8 cellular contexts compared by ENCODE assay signal in genomic region chr7:148883233-148884048, GRCh38. TPM values are rescaled to one million over a fixed set of nuclear protein-coding genes. Genes with fewer than 3 reads are reported as not detected.
DNase-seq lines count a peak whose midpoint lies in the region; ATAC-seq and TF ChIP-seq lines count a peak whose summit lies in the region.

No MANE protein-coding gene starts in this region.

- peak overlapping the region; percentile 84 for H4K12ac ChIP-seq in trophoblast cell (ENCODE audit: low read depth, low read length)

- ATAC-seq in HG03045 (IDR thresholded peaks at IDR 0.05; ENCODE audit: unreplicated experiment): peak; percentile 30

- H2AK5ac ChIP-seq in trophoblast cell (ENCODE audit: low read length): peak overlapping the region; percentile 7

- no peak for TF ChIP-seq CTCF in cardiac muscle cell (IDR thresholded peaks at IDR 0.05; ENCODE audit: low read depth, low read length)
- no peak for TF ChIP-seq CTCF in type B pancreatic cell (conservative IDR thresholded peaks at IDR 0.05)

- H3K4me2 ChIP-seq in trophoblast cell (ENCODE audit: low read length): peak overlapping the region; percentile 99

- H3K4me3 ChIP-seq in cardiac muscle cell: peak overlapping the region; percentile 100
- peak overlapping the region; percentile 94 for H3K4me3 ChIP-seq in trophoblast cell (ENCODE audit: low read depth, low read length)

- peaks cover 37% of the 10 kb centered on the region for H3K4me1 Mint-ChIP-seq in activated naive CD4-positive, alpha-beta T cell treated with anti-CD3 and anti-CD28 coated beads for 36 hours (ENCODE audit: low read depth)
- H3K4me1 Mint-ChIP-seq in type B pancreatic cell (ENCODE audit: unreplicated experiment): peaks cover 10% of the 10 kb centered on the region

- peak overlapping the region; percentile 76 for H4K91ac ChIP-seq in trophoblast cell (ENCODE audit: low read depth, low read length)

- peak overlapping the region; percentile 93 for H2AFZ ChIP-seq in trophoblast cell (ENCODE audit: insufficient read depth, low read length, poor library complexity)

- peak overlapping the region; percentile 85 for H3K27ac ChIP-seq in cardiac muscle cell
- H3K27ac ChIP-seq in trophoblast cell (ENCODE audit: low read depth, low read length): peak overlapping the region; percentile 61

- H3K4me1 ChIP-seq in cardiac muscle cell (ENCODE audit: low read depth): peaks cover 3% of the 10 kb centered on the region
- H3K4me1 ChIP-seq in trophoblast cell (ENCODE audit: control insufficient read depth in 1 of 2, insufficient read depth in 2 of 2, low read length in 2 of 2): peaks cover 0 to 2% of the 10 kb centered on the region in 2 experiments

- H3K27ac Mint-ChIP-seq in activated naive CD4-positive, alpha-beta T cell treated with anti-CD3 and anti-CD28 coated beads for 36 hours: peak overlapping the region; percentile 93
- peak overlapping the region; percentile 95 for H3K27ac Mint-ChIP-seq in type B pancreatic cell

- H3K79me2 ChIP-seq in trophoblast cell (ENCODE audit: control insufficient read depth, insufficient read depth, low read length, poor library complexity): peaks cover 16% of the 10 kb centered on the region

- H3K4me3 Mint-ChIP-seq in activated naive CD4-positive, alpha-beta T cell treated with anti-CD3 and anti-CD28 coated beads for 36 hours: peak overlapping the region; percentile 81
- peak overlapping the region; percentile 99 for H3K4me3 Mint-ChIP-seq in type B pancreatic cell

- H2BK12ac ChIP-seq in trophoblast cell (ENCODE audit: low read length): no peak overlapping the region

- intact Hi-C loops in activated naive CD4-positive, alpha-beta T cell treated with anti-CD3 and anti-CD28 coated beads for 36 hours (cut with micrococcal nuclease): loop anchor here (1.0 to 2.0 kb wide), 13 partner anchors 19 to 376 kb away; partner anchors contain the start of genes CUL1, PDIA4, ZNF425 and ZNF786

- no peaks in the 10 kb centered on the region for H3K9me3 Mint-ChIP-seq in activated naive CD4-positive, alpha-beta T cell treated with anti-CD3 and anti-CD28 coated beads for 36 hours
- H3K9me3 Mint-ChIP-seq in type B pancreatic cell: no peaks in the 10 kb centered on the region

- H3K27me3 ChIP-seq in cardiac muscle cell (no peaks in the 10 kb centered on the region), trophoblast cell (ENCODE audit: insufficient read depth, low read length) (no peaks in the 10 kb centered on the region)

- H3K9ac ChIP-seq in trophoblast cell (ENCODE audit: low read length): peak overlapping the region; percentile 92

- peaks cover 16% of the 10 kb centered on the region for H3K79me1 ChIP-seq in trophoblast cell (ENCODE audit: low read length)

- H4K8ac ChIP-seq in trophoblast cell (ENCODE audit: low read depth, low read length): peak overlapping the region; percentile 71

- H2BK5ac ChIP-seq in trophoblast cell (ENCODE audit: low read depth, low read length, poor library complexity): peak overlapping the region; percentile 57

- H3K27me3 Mint-ChIP-seq in activated naive CD4-positive, alpha-beta T cell treated with anti-CD3 and anti-CD28 coated beads for 36 hours (ENCODE audit: low read depth): no peaks in the 10 kb centered on the region
- no peaks in the 10 kb centered on the region for H3K27me3 Mint-ChIP-seq in type B pancreatic cell

- peak overlapping the region; percentile 98 for H3K4ac ChIP-seq in trophoblast cell (ENCODE audit: low read depth, low read length)

- peak; percentile 5 for DNase-seq in NOMO-1 treated with DMSO at 0.1 percent for 48 hours (lab: John Stamatoyannopoulos, UW; ENCODE audit: unreplicated experiment)
- no peak for DNase-seq in NOMO-1 (lab: John Stamatoyannopoulos, UW; ENCODE audit: unreplicated experiment in 2 of 2)
- peak; percentile 25 for DNase-seq in RKO (ENCODE audit: low spot score)
- peak; percentile 50 for DNase-seq in activated naive CD4-positive, alpha-beta T cell treated with anti-CD3 and anti-CD28 coated beads for 36 hours
- peak; percentile 11 to 66 for DNase-seq in cardiac muscle cell (ENCODE audit: low read depth in 1 of 2, low spot score in 1 of 2)
- DNase-seq in trophoblast cell: peak in 1 of 2 donors; percentile 21
- DNase-seq in type B pancreatic cell (ENCODE audit: extremely low spot score, unreplicated experiment): peak; percentile 74

- H3K18ac ChIP-seq in trophoblast cell (ENCODE audit: low read length): peak overlapping the region; percentile 95

- H3K36me3 Mint-ChIP-seq in activated naive CD4-positive, alpha-beta T cell treated with anti-CD3 and anti-CD28 coated beads for 36 hours (ENCODE audit: low read depth): peaks cover 27% of the 10 kb centered on the region
- peaks cover 4% of the 10 kb centered on the region for H3K36me3 Mint-ChIP-seq in type B pancreatic cell

- H3K9me3 ChIP-seq in cardiac muscle cell (ENCODE audit: low read depth): no peaks in the 10 kb centered on the region
- H3K9me3 ChIP-seq in trophoblast cell (ENCODE audit: insufficient read depth, low read depth, low read length): no peaks in the 10 kb centered on the region

- peak overlapping the region; percentile 73 for H2BK120ac ChIP-seq in trophoblast cell (ENCODE audit: insufficient read depth, low read length, poor library complexity)

- CTCF ChIA-PET in activated naive CD4-positive, alpha-beta T cell treated with anti-CD3 and anti-CD28 coated beads for 36 hours (lab: Charles Lee): interaction anchor here (1.2 to 2.0 kb wide), 5 partner anchors 27 to 80 kb away, joined by 4 to 16 read pairs (median 5); no protein-coding TSS in a partner anchor

- no CpG with 5 or more reads among the region's 90 CpGs for WGBS in trophoblast cell (ENCODE audit: extremely low coverage, insufficient coverage, insufficient read length)

- H3K36me3 ChIP-seq in cardiac muscle cell (no peaks in the 10 kb centered on the region), trophoblast cell (ENCODE audit: control insufficient read depth in 1 of 2, insufficient read depth in 2 of 2, low read length in 2 of 2) (no peaks in the 10 kb centered on the region)

- peak overlapping the region; percentile 90 for H3K14ac ChIP-seq in trophoblast cell (ENCODE audit: low read length)

- H3K23ac ChIP-seq in trophoblast cell (ENCODE audit: low read length): no peak overlapping the region

RNA-seq across cellular contexts. Expression of gene EZH2, which starts 0.7 kb away (rescaled TPM):
- 100 to 1,000 TPM; 132 to 133 TPM for total RNA-seq in activated naive CD4-positive, alpha-beta T cell treated with anti-CD3 and anti-CD28 coated beads for 36 hours
- total RNA-seq in cardiac muscle cell (17.6 and 28.4 TPM in 2 replicates), type B pancreatic cell (ENCODE audit: low replicate concordance) (19.2 and 49.6 TPM in 2 replicates)
- polyA plus RNA-seq in cardiac muscle cell: 18.7 and 22.2 TPM in 2 replicates
- 28.8 and 29.8 TPM in 2 replicates for polyA plus RNA-seq in trophoblast cell (2013)

Comparison
In these comparisons a context has a peak if more than half of its experiments do, and no peak if none do; other contexts are left out.
1. DNase-seq: peak in NOMO-1 treated with DMSO at 0.1 percent for 48 hours (single experiment), RKO (single experiment), activated naive CD4-positive, alpha-beta T cell treated with anti-CD3 and anti-CD28 coated beads for 36 hours (single experiment), cardiac muscle cell (2 of 2) and type B pancreatic cell (single experiment); none in NOMO-1 (0 of 2).